18 cellular contexts compared by ENCODE assay signal in the genomic region with DNA sequence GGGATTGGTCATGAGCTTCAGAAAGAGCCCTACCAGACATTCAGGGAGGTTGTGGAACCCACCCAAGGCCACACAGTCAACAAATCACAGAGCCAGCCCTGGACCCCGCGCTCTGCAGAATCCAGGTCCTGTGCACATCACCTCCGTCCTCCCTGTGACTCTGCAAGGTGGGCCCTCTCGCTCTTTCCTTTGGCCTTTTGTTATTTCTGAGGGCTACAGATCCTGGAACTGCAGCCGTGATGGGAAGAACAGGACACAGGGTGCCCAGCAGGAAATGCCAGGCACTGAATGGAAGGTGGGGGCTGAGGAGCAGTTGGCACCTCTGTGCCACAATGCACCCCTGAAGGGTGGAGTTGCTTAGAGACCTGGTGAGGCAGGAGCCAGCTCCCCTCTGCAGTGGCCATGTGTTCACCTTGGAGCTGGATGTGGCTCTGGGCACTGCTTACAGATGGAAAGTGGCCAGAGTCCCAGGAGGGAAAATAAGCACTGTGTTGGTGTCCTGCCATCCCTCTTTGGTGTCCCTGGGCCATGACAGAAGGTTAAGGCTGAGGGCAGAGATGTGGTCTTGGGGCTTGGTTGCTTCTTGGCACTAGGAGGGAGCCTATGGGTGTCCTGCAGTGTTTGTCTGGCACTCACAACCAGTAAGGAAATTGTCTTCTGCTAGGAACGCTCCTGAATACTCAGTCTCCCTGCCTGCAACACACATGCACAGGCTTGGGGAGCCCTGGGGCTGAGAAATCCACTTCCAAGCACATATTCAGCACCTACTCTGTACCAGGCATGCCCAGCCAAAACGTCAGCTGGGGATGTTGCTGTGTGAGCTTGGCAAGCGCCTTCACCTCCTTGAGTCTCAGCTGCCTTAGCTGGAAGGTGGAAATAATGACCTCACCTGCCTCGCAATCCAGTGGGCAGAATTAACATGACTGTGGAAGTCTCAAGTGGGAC.
DNase-seq lines count a peak whose midpoint lies in the region; TF ChIP-seq lines count a peak whose summit lies in the region.
"Had no signal": no experiment of that assay in that cellular context is flagged by ENCODE, and none has a peak within 500 bp of the region (broad histone marks: within the 10 kb centered on the region; RNA-seq: fewer than 3 reads in every experiment).

No MANE protein-coding gene starts in this region.

- no peak overlapping the region for H3K27ac Mint-ChIP-seq in chondrocyte (ENCODE audit: unreplicated experiment)
- H3K27ac Mint-ChIP-seq: activated CD8-positive, alpha-beta memory T cell treated with anti-CD3 and anti-CD28 coated beads, Interleukin-2, amount 10 ng/mL, durations not matched to agents 7 days and 5 days; activated naive CD8-positive, alpha-beta T cell; CD4-positive, CD25-positive, alpha-beta regulatory T cell had no signal

- H3K9me3 ChIP-seq in BLaER1 treated with 17β-estradiol and CSF1 and Interleukin-3, amounts not matched to agents 10 nM and 100 nM (replicated peaks in 1 of 11): peaks cover 0 to 6% (median 0%) of the 10 kb centered on the region in 11 experiments; a peak in 3 of 22 replicates
- H3K9me3 ChIP-seq in MG63 (no peaks in the 10 kb centered on the region), neutrophil (no peaks in the 10 kb centered on the region)
- H3K9me3 ChIP-seq: testis had no signal

- DNase-seq in MG63 (peak; percentile 54), cerebellum (ENCODE audit: low spot score) (peak; percentile 54), NCI-H1436 (lab: John Stamatoyannopoulos, UW) (no peak), head of caudate nucleus (no peak), chondrocyte (ENCODE audit: low spot score) (no peak)
- DNase-seq in effector CD4-positive, alpha-beta T cell: no peak
- DNase-seq: activated CD4-positive, alpha-beta T cell treated with anti-CD3 and anti-CD28 coated beads for 4 hours; activated CD8-positive, alpha-beta memory T cell treated with anti-CD3 and anti-CD28 coated beads, Interleukin-2, amount 10 ng/mL, durations not matched to agents 7 days and 5 days; CD4-positive, CD25-positive, alpha-beta regulatory T cell; NCI-H2081 treated with DMSO at 0.1 percent for 48 hours; NCI-H526 treated with DMSO at 0.1 percent for 48 hours; occipital lobe; SHP77 treated with DMSO at 0.1 percent for 48 hours; testis had no signal

- no peak overlapping the region for H3K9ac ChIP-seq in BLaER1 treated with 17β-estradiol and CSF1 and Interleukin-3, amounts not matched to agents 10 nM and 100 nM

- no peak overlapping the region; a peak in 1 of 22 replicates for H3K27ac ChIP-seq in BLaER1 treated with 17β-estradiol and CSF1 and Interleukin-3, amounts not matched to agents 10 nM and 100 nM
- peak overlapping the region; percentile 69 for H3K27ac ChIP-seq in neutrophil
- H3K27ac ChIP-seq: testis had no signal

- H3K36me3 Mint-ChIP-seq in chondrocyte (ENCODE audit: low read depth): peaks cover 2% of the 10 kb centered on the region
- H3K36me3 Mint-ChIP-seq: activated CD8-positive, alpha-beta memory T cell treated with anti-CD3 and anti-CD28 coated beads, Interleukin-2, amount 10 ng/mL, durations not matched to agents 7 days and 5 days; CD4-positive, CD25-positive, alpha-beta regulatory T cell had no signal

- peaks cover 16% of the 10 kb centered on the region for H3K4me1 Mint-ChIP-seq in chondrocyte (ENCODE audit: low read depth)

- H3K27me3 ChIP-seq in BLaER1 treated with 17β-estradiol and CSF1 and Interleukin-3, amounts not matched to agents 10 nM and 100 nM: peaks cover 73 to 98% (median 89%) of the 10 kb centered on the region in 11 experiments
- H3K27me3 ChIP-seq in MG63 (no peaks in the 10 kb centered on the region), neutrophil (no peaks in the 10 kb centered on the region)
- H3K27me3 ChIP-seq: testis had no signal

- TF ChIP-seq CTCF in neutrophil (IDR thresholded peaks at IDR 0.05): no peak
- TF ChIP-seq CTCF in chondrocyte (IDR thresholded peaks at IDR 0.05): no peak

- intact Hi-C loops in head of caudate nucleus (cut with DNase I): no loop called here

- H3K4me3 ChIP-seq in BLaER1 treated with 17β-estradiol and CSF1 and Interleukin-3, amounts not matched to agents 10 nM and 100 nM: no peak overlapping the region
- H3K4me3 ChIP-seq in MG63 (no peak overlapping the region), neutrophil (ENCODE audit: low read depth in 1 of 2, low read length in 1 of 2) (no peak overlapping the region)
- H3K4me3 ChIP-seq: lung, testis had no signal

- no peak overlapping the region for H3K4me3 Mint-ChIP-seq in chondrocyte (ENCODE audit: unreplicated experiment)
- H3K4me3 Mint-ChIP-seq: activated CD8-positive, alpha-beta memory T cell treated with anti-CD3 and anti-CD28 coated beads, Interleukin-2, amount 10 ng/mL, durations not matched to agents 7 days and 5 days; activated naive CD8-positive, alpha-beta T cell had no signal

- peaks cover 36 to 52% (median 47%) of the 10 kb centered on the region in 10 experiments for H3K4me1 ChIP-seq in BLaER1 treated with 17β-estradiol and CSF1 and Interleukin-3, amounts not matched to agents 10 nM and 100 nM
- peaks cover 31 to 42% of the 10 kb centered on the region in 2 experiments for H3K4me1 ChIP-seq in neutrophil (ENCODE audit: control insufficient read depth in 1 of 2, insufficient read depth in 1 of 2, low read depth in 1 of 2, low read length in 1 of 2)
- H3K4me1 ChIP-seq: testis had no signal

- H4K20me1 ChIP-seq in BLaER1 treated with 17β-estradiol and CSF1 and Interleukin-3, amounts not matched to agents 10 nM and 100 nM: peaks cover 0 to 57% (median 23%) of the 10 kb centered on the region in 11 experiments; a peak in 17 of 22 replicates

- no peaks in the 10 kb centered on the region for H3K36me3 ChIP-seq in BLaER1 treated with 17β-estradiol and CSF1 and Interleukin-3, amounts not matched to agents 10 nM and 100 nM
- no peaks in the 10 kb centered on the region for H3K36me3 ChIP-seq in MG63
- no peaks in the 10 kb centered on the region for H3K36me3 ChIP-seq in neutrophil

- H3K9me3 Mint-ChIP-seq in chondrocyte (ENCODE audit: low read depth): no peaks in the 10 kb centered on the region
- H3K9me3 Mint-ChIP-seq: CD4-positive, CD25-positive, alpha-beta regulatory T cell had no signal

- peaks cover 10% of the 10 kb centered on the region for H3K27me3 Mint-ChIP-seq in chondrocyte (ENCODE audit: low read depth)

- H3K4me2 ChIP-seq in BLaER1 treated with 17β-estradiol and CSF1 and Interleukin-3, amounts not matched to agents 10 nM and 100 nM: peak overlapping the region; percentile 41 to 98 (median 85)

Comparison
In these comparisons a context has a peak if more than half of its experiments do, and no peak if none do; other contexts are left out.
1. DNase-seq: peak in MG63 (single experiment) and cerebellum (single experiment); none in NCI-H1436 (single experiment), head of caudate nucleus (0 of 42), chondrocyte (single experiment) and effector CD4-positive, alpha-beta T cell (single experiment).